ENCODE assay signal across 1 cellular context in the genomic region with DNA sequence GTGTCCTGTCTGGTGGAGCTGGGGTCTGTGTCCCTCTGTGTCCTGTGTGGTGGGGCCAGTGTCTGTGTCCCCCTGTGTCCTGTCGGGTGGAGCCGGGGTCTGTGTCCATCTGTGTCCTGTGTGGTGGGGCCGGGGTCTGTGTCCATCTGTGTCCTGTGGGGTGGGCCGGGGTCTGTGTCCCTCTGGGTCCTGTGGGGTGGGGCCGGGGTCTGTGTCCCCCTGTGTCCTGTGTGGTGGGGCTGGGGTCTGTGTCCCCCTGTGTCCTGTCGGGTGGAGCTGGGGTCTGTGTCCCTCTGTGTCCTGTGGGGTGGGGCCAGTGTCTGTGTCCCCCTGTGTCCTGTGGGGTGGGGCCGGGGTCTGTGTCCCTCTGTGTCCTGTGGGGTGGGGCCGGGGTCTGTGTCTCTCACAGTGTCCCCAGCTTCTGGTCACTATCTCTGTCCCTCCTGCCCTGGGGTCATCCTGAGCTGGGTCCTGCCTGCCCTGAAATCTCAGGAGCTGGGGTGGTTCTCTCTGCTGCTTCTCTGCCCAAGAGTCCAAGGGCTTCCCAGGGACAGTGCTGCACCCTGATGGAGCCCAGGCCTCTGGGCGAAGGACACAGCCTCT.
TF ChIP-seq lines count a peak whose summit lies in the region.

No MANE protein-coding gene starts in this region.

TF ChIP-seq in HepG2, 621 proteins besides CTCF, POLR2A, EP300 and RAD21 (continued from another document):
- TF ChIP-seq, protein P1, sequence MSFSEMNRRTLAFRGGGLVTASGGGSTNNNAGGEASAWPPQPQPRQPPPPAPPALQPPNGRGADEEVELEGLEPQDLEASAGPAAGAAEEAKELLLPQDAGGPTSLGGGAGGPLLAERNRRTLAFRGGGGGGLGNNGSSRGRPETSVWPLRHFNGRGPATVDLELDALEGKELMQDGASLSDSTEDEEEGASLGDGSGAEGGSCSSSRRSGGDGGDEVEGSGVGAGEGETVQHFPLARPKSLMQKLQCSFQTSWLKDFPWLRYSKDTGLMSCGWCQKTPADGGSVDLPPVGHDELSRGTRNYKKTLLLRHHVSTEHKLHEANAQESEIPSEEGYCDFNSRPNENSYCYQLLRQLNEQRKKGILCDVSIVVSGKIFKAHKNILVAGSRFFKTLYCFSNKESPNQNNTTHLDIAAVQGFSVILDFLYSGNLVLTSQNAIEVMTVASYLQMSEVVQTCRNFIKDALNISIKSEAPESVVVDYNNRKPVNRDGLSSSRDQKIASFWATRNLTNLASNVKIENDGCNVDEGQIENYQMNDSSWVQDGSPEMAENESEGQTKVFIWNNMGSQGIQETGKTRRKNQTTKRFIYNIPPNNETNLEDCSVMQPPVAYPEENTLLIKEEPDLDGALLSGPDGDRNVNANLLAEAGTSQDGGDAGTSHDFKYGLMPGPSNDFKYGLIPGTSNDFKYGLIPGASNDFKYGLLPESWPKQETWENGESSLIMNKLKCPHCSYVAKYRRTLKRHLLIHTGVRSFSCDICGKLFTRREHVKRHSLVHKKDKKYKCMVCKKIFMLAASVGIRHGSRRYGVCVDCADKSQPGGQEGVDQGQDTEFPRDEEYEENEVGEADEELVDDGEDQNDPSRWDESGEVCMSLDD (CRISPR knock-in tag; IDR thresholded peaks at IDR 0.05; ENCODE audit: borderline replicate concordance): no peak
- TF ChIP-seq, protein P2, sequence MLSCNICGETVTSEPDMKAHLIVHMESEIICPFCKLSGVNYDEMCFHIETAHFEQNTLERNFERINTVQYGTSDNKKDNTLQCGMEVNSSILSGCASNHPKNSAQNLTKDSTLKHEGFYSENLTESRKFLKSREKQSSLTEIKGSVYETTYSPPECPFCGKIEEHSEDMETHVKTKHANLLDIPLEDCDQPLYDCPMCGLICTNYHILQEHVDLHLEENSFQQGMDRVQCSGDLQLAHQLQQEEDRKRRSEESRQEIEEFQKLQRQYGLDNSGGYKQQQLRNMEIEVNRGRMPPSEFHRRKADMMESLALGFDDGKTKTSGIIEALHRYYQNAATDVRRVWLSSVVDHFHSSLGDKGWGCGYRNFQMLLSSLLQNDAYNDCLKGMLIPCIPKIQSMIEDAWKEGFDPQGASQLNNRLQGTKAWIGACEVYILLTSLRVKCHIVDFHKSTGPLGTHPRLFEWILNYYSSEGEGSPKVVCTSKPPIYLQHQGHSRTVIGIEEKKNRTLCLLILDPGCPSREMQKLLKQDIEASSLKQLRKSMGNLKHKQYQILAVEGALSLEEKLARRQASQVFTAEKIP (CRISPR knock-in tag; IDR thresholded peaks at IDR 0.05; ENCODE audit: borderline replicate concordance): no peak
- TF ChIP-seq MEIS2 (CRISPR knock-in tag; IDR thresholded peaks at IDR 0.05) (no peak), SIX4 (CRISPR knock-in tag; IDR thresholded peaks at IDR 0.05) (no peak), ZNF614 (CRISPR knock-in tag; IDR thresholded peaks at IDR 0.05; ENCODE audit: borderline replicate concordance) (no peak), ZNF879 (CRISPR knock-in tag; IDR thresholded peaks at IDR 0.05) (no peak), ZNF335 (CRISPR knock-in tag; IDR thresholded peaks at IDR 0.05) (no peak), PRPF4 (IDR thresholded peaks at IDR 0.05; ENCODE audit: low read depth, low read length, poor library complexity, severe bottlenecking) (no peak), ZNF749 (CRISPR knock-in tag; IDR thresholded peaks at IDR 0.05; ENCODE audit: borderline replicate concordance) (no peak), PHF5A (CRISPR knock-in tag; IDR thresholded peaks at IDR 0.05; ENCODE audit: low read depth, unreplicated experiment) (no peak), CBX1 (IDR thresholded peaks at IDR 0.05; ENCODE audit: low read depth) (no peak), ZNF180 (CRISPR knock-in tag; IDR thresholded peaks at IDR 0.05; ENCODE audit: borderline replicate concordance, low read depth) (no peak), NFKBIZ (CRISPR knock-in tag; IDR thresholded peaks at IDR 0.05) (no peak), TMF1 (CRISPR knock-in tag; IDR thresholded peaks at IDR 0.05; ENCODE audit: low read depth) (no peak), ZBTB7B (CRISPR knock-in tag; IDR thresholded peaks at IDR 0.05) (no peak), SRSF4 (IDR thresholded peaks at IDR 0.05; ENCODE audit: low read depth, low read length, poor library complexity, severe bottlenecking) (no peak)
- TF ChIP-seq, protein P3, sequence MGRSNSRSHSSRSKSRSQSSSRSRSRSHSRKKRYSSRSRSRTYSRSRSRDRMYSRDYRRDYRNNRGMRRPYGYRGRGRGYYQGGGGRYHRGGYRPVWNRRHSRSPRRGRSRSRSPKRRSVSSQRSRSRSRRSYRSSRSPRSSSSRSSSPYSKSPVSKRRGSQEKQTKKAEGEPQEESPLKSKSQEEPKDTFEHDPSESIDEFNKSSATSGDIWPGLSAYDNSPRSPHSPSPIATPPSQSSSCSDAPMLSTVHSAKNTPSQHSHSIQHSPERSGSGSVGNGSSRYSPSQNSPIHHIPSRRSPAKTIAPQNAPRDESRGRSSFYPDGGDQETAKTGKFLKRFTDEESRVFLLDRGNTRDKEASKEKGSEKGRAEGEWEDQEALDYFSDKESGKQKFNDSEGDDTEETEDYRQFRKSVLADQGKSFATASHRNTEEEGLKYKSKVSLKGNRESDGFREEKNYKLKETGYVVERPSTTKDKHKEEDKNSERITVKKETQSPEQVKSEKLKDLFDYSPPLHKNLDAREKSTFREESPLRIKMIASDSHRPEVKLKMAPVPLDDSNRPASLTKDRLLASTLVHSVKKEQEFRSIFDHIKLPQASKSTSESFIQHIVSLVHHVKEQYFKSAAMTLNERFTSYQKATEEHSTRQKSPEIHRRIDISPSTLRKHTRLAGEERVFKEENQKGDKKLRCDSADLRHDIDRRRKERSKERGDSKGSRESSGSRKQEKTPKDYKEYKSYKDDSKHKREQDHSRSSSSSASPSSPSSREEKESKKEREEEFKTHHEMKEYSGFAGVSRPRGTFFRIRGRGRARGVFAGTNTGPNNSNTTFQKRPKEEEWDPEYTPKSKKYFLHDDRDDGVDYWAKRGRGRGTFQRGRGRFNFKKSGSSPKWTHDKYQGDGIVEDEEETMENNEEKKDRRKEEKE (IDR thresholded peaks at IDR 0.05): no peak
- TF ChIP-seq, protein P4, sequence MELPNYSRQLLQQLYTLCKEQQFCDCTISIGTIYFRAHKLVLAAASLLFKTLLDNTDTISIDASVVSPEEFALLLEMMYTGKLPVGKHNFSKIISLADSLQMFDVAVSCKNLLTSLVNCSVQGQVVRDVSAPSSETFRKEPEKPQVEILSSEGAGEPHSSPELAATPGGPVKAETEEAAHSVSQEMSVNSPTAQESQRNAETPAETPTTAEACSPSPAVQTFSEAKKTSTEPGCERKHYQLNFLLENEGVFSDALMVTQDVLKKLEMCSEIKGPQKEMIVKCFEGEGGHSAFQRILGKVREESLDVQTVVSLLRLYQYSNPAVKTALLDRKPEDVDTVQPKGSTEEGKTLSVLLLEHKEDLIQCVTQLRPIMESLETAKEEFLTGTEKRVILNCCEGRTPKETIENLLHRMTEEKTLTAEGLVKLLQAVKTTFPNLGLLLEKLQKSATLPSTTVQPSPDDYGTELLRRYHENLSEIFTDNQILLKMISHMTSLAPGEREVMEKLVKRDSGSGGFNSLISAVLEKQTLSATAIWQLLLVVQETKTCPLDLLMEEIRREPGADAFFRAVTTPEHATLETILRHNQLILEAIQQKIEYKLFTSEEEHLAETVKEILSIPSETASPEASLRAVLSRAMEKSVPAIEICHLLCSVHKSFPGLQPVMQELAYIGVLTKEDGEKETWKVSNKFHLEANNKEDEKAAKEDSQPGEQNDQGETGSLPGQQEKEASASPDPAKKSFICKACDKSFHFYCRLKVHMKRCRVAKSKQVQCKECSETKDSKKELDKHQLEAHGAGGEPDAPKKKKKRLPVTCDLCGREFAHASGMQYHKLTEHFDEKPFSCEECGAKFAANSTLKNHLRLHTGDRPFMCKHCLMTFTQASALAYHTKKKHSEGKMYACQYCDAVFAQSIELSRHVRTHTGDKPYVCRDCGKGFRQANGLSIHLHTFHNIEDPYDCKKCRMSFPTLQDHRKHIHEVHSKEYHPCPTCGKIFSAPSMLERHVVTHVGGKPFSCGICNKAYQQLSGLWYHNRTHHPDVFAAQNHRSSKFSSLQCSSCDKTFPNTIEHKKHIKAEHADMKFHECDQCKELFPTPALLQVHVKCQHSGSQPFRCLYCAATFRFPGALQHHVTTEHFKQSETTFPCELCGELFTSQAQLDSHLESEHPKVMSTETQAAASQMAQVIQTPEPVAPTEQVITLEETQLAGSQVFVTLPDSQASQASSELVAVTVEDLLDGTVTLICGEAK (IDR thresholded peaks at IDR 0.05): no peak
- TF ChIP-seq, protein P4 (CRISPR knock-in tag; IDR thresholded peaks at IDR 0.05): no peak
